Comparison of ENCODE assay signal across 27 cellular contexts in genomic region chr2:158174956-158175355, GRCh38.
"Had no signal": no experiment of that assay in that cellular context is flagged by ENCODE, and none has a peak within 500 bp of the region (broad histone marks: within the 10 kb centered on the region; RNA-seq: fewer than 3 reads in every experiment).

No MANE protein-coding gene starts in this region.

- H3K27ac Mint-ChIP-seq: naive thymus-derived CD8-positive, alpha-beta T cell; nephron; neural progenitor cell; stimulated activated naive CD8-positive, alpha-beta T cell treated with anti-CD3 and anti-CD28 coated beads, Interleukin-15, Interleukin-2, amounts not matched to agents 100 ng/mL and 50 ng/mL, for 24 hours; type B pancreatic cell had no signal

- H3K36me3 ChIP-seq: left lung, lower lobe of right lung, neural progenitor cell, pancreas, prostate gland, tibial nerve, uterus had no signal

- H3K4me3 ChIP-seq: left lung, lower lobe of right lung, neural progenitor cell, pancreas, prostate gland, skin epidermis, tibial nerve, uterus had no signal

- H2AFZ ChIP-seq: neural progenitor cell had no signal

- DNase-seq: hippocampal formation; kidney glomerular epithelial cell; left cardiac atrium; left lung; lower lobe of right lung; mammary epithelial cell; mesenchymal stem cell; naive thymus-derived CD8-positive, alpha-beta T cell; nucleus accumbens; pancreas; posterior cingulate gyrus; retina; right cardiac atrium; stimulated activated CD4-positive, alpha-beta T cell treated with anti-CD3 and anti-CD28 coated beads, Interleukin-12 subunit alpha, Interleukin-12 subunit beta, amount 100 ng/mL, for 4 hours; stimulated activated CD4-positive, alpha-beta T cell treated with anti-CD3 and anti-CD28 coated beads, Interleukin-15, amount 100 ng/mL, for 24 hours; stimulated activated CD4-positive, alpha-beta T cell treated with anti-CD3 and anti-CD28 coated beads, Interleukin-2, amount 100 ng/mL, for 24 hours; stimulated activated CD4-positive, alpha-beta T cell treated with anti-CD3 and anti-CD28 coated beads, Interleukin-4, amount 100 ng/mL, for 1 hour; stimulated activated naive CD4-positive, alpha-beta T cell; uterus had no signal

- H3K4me2 ChIP-seq: neural progenitor cell had no signal

- H3K9ac ChIP-seq: neural progenitor cell had no signal

- H3K9me3 ChIP-seq: left lung, lower lobe of right lung, pancreas, prostate gland, tibial nerve, uterus had no signal

- H3K36me3 Mint-ChIP-seq: naive thymus-derived CD8-positive, alpha-beta T cell; neural progenitor cell; type B pancreatic cell had no signal

- H3K4me1 ChIP-seq: lower lobe of right lung, pancreas, prostate gland, uterus had no signal

- H3K4me3 Mint-ChIP-seq: naive thymus-derived CD8-positive, alpha-beta T cell; nephron; neural progenitor cell; stimulated activated naive CD8-positive, alpha-beta T cell treated with anti-CD3 and anti-CD28 coated beads, Interleukin-15, Interleukin-2, amounts not matched to agents 100 ng/mL and 50 ng/mL, for 24 hours; type B pancreatic cell had no signal

- H3K27me3 ChIP-seq: left lung, neural progenitor cell, pancreas, tibial nerve, uterus had no signal

- H3K27me3 Mint-ChIP-seq: type B pancreatic cell had no signal

- H3K27ac ChIP-seq: lower lobe of right lung, neural progenitor cell, pancreas, prostate gland, skin epidermis, tibial nerve, uterus had no signal

- H3K9me3 Mint-ChIP-seq: naive thymus-derived CD8-positive, alpha-beta T cell; nephron; neural progenitor cell; stimulated activated naive CD8-positive, alpha-beta T cell treated with anti-CD3 and anti-CD28 coated beads, Interleukin-15, Interleukin-2, amounts not matched to agents 100 ng/mL and 50 ng/mL, for 24 hours; type B pancreatic cell had no signal

- ATAC-seq: left cardiac atrium; left lung; lower lobe of right lung; naive thymus-derived CD8-positive, alpha-beta T cell; pancreas; right cardiac atrium; sciatic nerve had no signal
